Comparison of ENCODE assay signal across 8 cellular contexts in genomic region chr11:1879941-1880720, GRCh38. TPM values are rescaled to one million over a fixed set of nuclear protein-coding genes. Genes with fewer than 3 reads are reported as not detected.
DNase-seq lines count a peak whose midpoint lies in the region; ATAC-seq and TF ChIP-seq lines count a peak whose summit lies in the region.
"Had no signal": no experiment of that assay in that cellular context is flagged by ENCODE, and none has a peak within 500 bp of the region (broad histone marks: within the 10 kb centered on the region; RNA-seq: fewer than 3 reads in every experiment).

No MANE protein-coding gene starts in this region.

- no peaks in the 10 kb centered on the region for H3K27me3 Mint-ChIP-seq in type B pancreatic cell

- ATAC-seq in lung (ENCODE audit: insufficient read depth, low FRiP score) (no peak), GM19023 (IDR thresholded peaks at IDR 0.05; ENCODE audit: unreplicated experiment) (no peak)

- TF ChIP-seq CTCF in lung (IDR thresholded peaks at IDR 0.05; ENCODE audit: control extremely low read depth, extremely low read depth) (no peak), type B pancreatic cell (conservative IDR thresholded peaks at IDR 0.05) (no peak)

- peaks cover 0 to 10% of the 10 kb centered on the region in 2 donors for H3K4me1 ChIP-seq in lung (ENCODE audit: control insufficient read depth in 2 of 2, insufficient read depth in 2 of 2, low read length in 2 of 2)

- no peaks in the 10 kb centered on the region for H3K4me1 Mint-ChIP-seq in type B pancreatic cell (ENCODE audit: unreplicated experiment)

- WGBS in lung, 2 donors, result 81 to 83% methylated on average over 32 of the region's 32 CpGs

- H3K27me3 ChIP-seq in lung (ENCODE audit: control insufficient read depth, insufficient read depth), result no peaks in the 10 kb centered on the region

- H3K36me3 ChIP-seq in lung (ENCODE audit: control insufficient read depth in 2 of 2, insufficient read depth in 2 of 2, low read length in 2 of 2), result no peaks in the 10 kb centered on the region

- no peaks in the 10 kb centered on the region for H3K9me3 Mint-ChIP-seq in type B pancreatic cell
- H3K9me3 Mint-ChIP-seq: neural crest cell had no signal

- peak overlapping the region; percentile 43 to 93 for H3K27ac ChIP-seq in lung (ENCODE audit: low read depth in 1 of 2, low read length in 1 of 2)

- peak overlapping the region; percentile 53 for H3K27ac Mint-ChIP-seq in type B pancreatic cell

- H3K36me3 Mint-ChIP-seq in type B pancreatic cell, result no peaks in the 10 kb centered on the region

- H3K4me3 ChIP-seq in lung, result no peak overlapping the region

- H3K9me3 ChIP-seq in lung (ENCODE audit: control insufficient read depth in 2 of 2, insufficient read depth in 1 of 2, low read length in 1 of 2), result no peaks in the 10 kb centered on the region

- DNase-seq in activated CD8-positive, alpha-beta memory T cell treated with anti-CD3 and anti-CD28 coated beads for 24 hours, result peak; percentile 60
- DNase-seq in activated CD8-positive, alpha-beta memory T cell treated with anti-CD3 and anti-CD28 coated beads, Interleukin-2, amount 50 U/mL, for 48 hours, result no peak
- DNase-seq in lung (ENCODE audit: low spot score) (no peak), type B pancreatic cell (ENCODE audit: extremely low spot score, unreplicated experiment) (no peak), NCI-H510A (lab: John Stamatoyannopoulos, UW) (no peak)
- DNase-seq: NCI-H2029 had no signal

- no peak overlapping the region for H3K4me3 Mint-ChIP-seq in type B pancreatic cell
- H3K4me3 Mint-ChIP-seq: neural crest cell had no signal

RNA-seq across cellular contexts. Expression of gene PRR33, which starts 11.6 kb away (rescaled TPM):
- total RNA-seq in lung (not detected), type B pancreatic cell (ENCODE audit: low replicate concordance) (not detected in 2 replicates)
- polyA plus RNA-seq in lung, result under 1 TPM; 0.08 to 0.13 TPM
- total RNA-seq: neural crest cell had no signal

RNA-seq across cellular contexts. Expression of gene LSP1, which starts 27.2 kb away (rescaled TPM):
- total RNA-seq in lung, result 10 to 100 TPM; 44.9 to 72.1 TPM
- 100 to 1,000 TPM in 1 of 2 donors, 10 to 100 TPM in 1; 95.7 to 121 TPM for polyA plus RNA-seq in lung
- total RNA-seq in type B pancreatic cell (ENCODE audit: low replicate concordance), result 0.50 and 0.53 TPM in 2 replicates
- total RNA-seq: neural crest cell had no signal

RNA-seq across cellular contexts. Expression of gene TNNT3, which starts 39.4 kb away (rescaled TPM):
- 1 to 10 TPM; 7.1 to 8.0 TPM for total RNA-seq in lung
- 1 to 10 TPM; 1.6 to 3.0 TPM for polyA plus RNA-seq in lung
- 17.3 and 40.9 TPM in 2 replicates for total RNA-seq in type B pancreatic cell (ENCODE audit: low replicate concordance)
- total RNA-seq: neural crest cell had no signal

RNA-seq across cellular contexts. Expression of gene TNNI2, which starts 41.4 kb away (rescaled TPM):
- total RNA-seq in lung (10 to 100 TPM in 1 of 2 donors, 1 to 10 TPM in 1; 3.1 to 14.3 TPM), type B pancreatic cell (ENCODE audit: low replicate concordance) (1.7 and 3.9 TPM in 2 replicates)
- polyA plus RNA-seq in lung, result 10 to 100 TPM; 10.1 to 35.8 TPM
- total RNA-seq: neural crest cell had no signal

RNA-seq across cellular contexts. Expression of gene SYT8, which starts 45.3 kb away (rescaled TPM):
- total RNA-seq in lung (10 to 100 TPM in 1 of 2 donors, 1 to 10 TPM in 1; 2.7 to 40.6 TPM), type B pancreatic cell (ENCODE audit: low replicate concordance) (4.5 and 7.9 TPM in 2 replicates)
- polyA plus RNA-seq in lung, result 10 to 100 TPM; 15.0 to 18.9 TPM
- total RNA-seq: neural crest cell had no signal

Comparison
In these comparisons a context has a peak if more than half of its experiments do, and no peak if none do; other contexts are left out.
1. RNA of gene LSP1, which starts 27.2 kb away (total RNA-seq): 44.9 to 72.1 TPM in lung; 0.50 to 0.53 TPM in type B pancreatic cell; every median in the first group is over 10 times any median in the second.